21 cellular contexts compared by ENCODE assay signal in the genomic region with DNA sequence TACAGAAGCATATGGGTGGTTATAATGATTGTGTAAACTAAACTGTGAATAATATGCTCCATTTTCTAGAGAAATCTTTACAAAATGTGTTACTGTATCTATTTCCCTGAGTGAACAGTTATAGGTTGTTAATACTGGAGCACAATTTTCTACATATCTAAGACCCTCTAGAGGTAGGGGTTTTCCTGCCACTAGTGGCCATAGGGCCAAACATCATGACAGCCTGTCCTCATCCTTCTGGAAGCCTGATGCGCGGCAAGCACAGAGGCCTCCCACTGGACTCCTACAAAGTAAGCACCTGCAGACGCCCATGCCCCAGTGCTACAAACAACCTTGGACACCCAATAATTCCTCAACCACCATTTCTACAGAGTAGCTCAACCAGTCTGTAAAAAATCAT.
"Had no signal": no experiment of that assay in that cellular context is flagged by ENCODE, and none has a peak within 500 bp of the region (broad histone marks: within the 10 kb centered on the region; RNA-seq: fewer than 3 reads in every experiment).

No MANE protein-coding gene starts in this region.

- H3K27ac ChIP-seq: epithelial cell of prostate had no signal

- H3K27me3 Mint-ChIP-seq: activated naive CD8-positive, alpha-beta T cell; natural killer cell treated with Interleukin-12 subunit alpha and Interleukin-12 subunit beta and Interleukin-15 and Interleukin-18, amount 100 ng/mL, for 72 hours; stimulated activated memory B cell treated with anti-CD40 and anti-IgM and Interleukin-4, amounts not matched to agents 10 μg/mL and 1 μg/mL and 100 μg/mL, for 72 hours had no signal

- H3K27ac Mint-ChIP-seq: activated B cell treated with CpG ODN at 0.5 μM for 24 hours; activated CD8-positive, alpha-beta T cell treated with anti-CD3 and anti-CD28 coated beads, Interleukin-2, amount 10 ng/mL, durations not matched to agents 7 days and 5 days; activated naive CD8-positive, alpha-beta T cell; activated T-cell treated with anti-CD3 and anti-CD28 coated beads, Interleukin-2, amount 50 U/mL, for 72 hours; dendritic cell treated with granulocyte-macrophage colony-stimulating factor and Interleukin-4, amounts not matched to agents 40 ng/mL and 50 ng/mL, for 4 days; natural killer cell treated with Interleukin-12 subunit alpha and Interleukin-12 subunit beta and Interleukin-15 and Interleukin-18, amount 100 ng/mL, for 72 hours; stimulated activated memory B cell treated with anti-CD40 and anti-IgM and Interleukin-4, amounts not matched to agents 10 μg/mL and 1 μg/mL and 100 μg/mL, for 72 hours had no signal

- H3K4me3 Mint-ChIP-seq: activated B cell treated with CpG ODN at 0.5 μM for 24 hours; activated CD8-positive, alpha-beta T cell treated with anti-CD3 and anti-CD28 coated beads, Interleukin-2, amount 10 ng/mL, durations not matched to agents 7 days and 5 days; activated naive CD8-positive, alpha-beta T cell; activated T-cell treated with anti-CD3 and anti-CD28 coated beads, Interleukin-2, amount 50 U/mL, for 72 hours; dendritic cell treated with granulocyte-macrophage colony-stimulating factor and Interleukin-4, amounts not matched to agents 40 ng/mL and 50 ng/mL, for 4 days; natural killer cell treated with Interleukin-12 subunit alpha and Interleukin-12 subunit beta and Interleukin-15 and Interleukin-18, amount 100 ng/mL, for 72 hours; stimulated activated memory B cell treated with anti-CD40 and anti-IgM and Interleukin-4, amounts not matched to agents 10 μg/mL and 1 μg/mL and 100 μg/mL, for 72 hours had no signal

- H3K36me3 Mint-ChIP-seq: activated naive CD8-positive, alpha-beta T cell; stimulated activated memory B cell treated with anti-CD40 and anti-IgM and Interleukin-4, amounts not matched to agents 10 μg/mL and 1 μg/mL and 100 μg/mL, for 72 hours had no signal

- H3K27me3 ChIP-seq: breast epithelium, thyroid gland had no signal

- H3K36me3 ChIP-seq: breast epithelium, thyroid gland had no signal

- DNase-seq: activated B cell treated with CpG ODN at 0.5 μM for 24 hours; activated CD4-positive, alpha-beta T cell treated with anti-CD3 and anti-CD28 coated beads for 48 hours; activated CD8-positive, alpha-beta memory T cell treated with anti-CD3 and anti-CD28 coated beads, Interleukin-2, amount 50 U/mL, for 4 hours; activated CD8-positive, alpha-beta T cell treated with anti-CD3 and anti-CD28 coated beads, Interleukin-2, amount 10 ng/mL, durations not matched to agents 7 days and 5 days; activated gamma-delta T cell treated with Interleukin-2 at 50 U/mL for 16 hours; activated T-cell treated with anti-CD3 and anti-CD28 coated beads, Interleukin-2, amount 50 U/mL, for 72 hours; cerebellar nuclear complex; effector memory CD4-positive, alpha-beta T cell; head of caudate nucleus; mesendoderm; stimulated activated CD4-positive, alpha-beta T cell treated with anti-CD3 and anti-CD28 coated beads, Interleukin-2, amount 100 ng/mL, for 48 hours; thyroid gland had no signal

- H3K9me3 ChIP-seq: breast epithelium, thyroid gland had no signal

- FAIRE-seq: frontal cortex, TTC549, urothelium cell line had no signal

- H3K9me3 Mint-ChIP-seq: activated B cell treated with CpG ODN at 0.5 μM for 24 hours; activated T-cell treated with anti-CD3 and anti-CD28 coated beads, Interleukin-2, amount 50 U/mL, for 72 hours; natural killer cell treated with Interleukin-12 subunit alpha and Interleukin-12 subunit beta and Interleukin-15 and Interleukin-18, amount 100 ng/mL, for 72 hours had no signal

- ATAC-seq: activated CD8-positive, alpha-beta T cell treated with anti-CD3 and anti-CD28 coated beads, Interleukin-2, amount 10 ng/mL, durations not matched to agents 7 days and 5 days; activated T-cell treated with anti-CD3 and anti-CD28 coated beads, Interleukin-2, amount 50 U/mL, for 72 hours; natural killer cell treated with Interleukin-12 subunit alpha and Interleukin-12 subunit beta and Interleukin-15 and Interleukin-18, amount 100 ng/mL, for 72 hours; stimulated activated memory B cell treated with anti-CD40 and anti-IgM and Interleukin-4, amounts not matched to agents 10 μg/mL and 1 μg/mL and 100 μg/mL, for 72 hours had no signal

- H3K4me3 ChIP-seq: thyroid gland had no signal
